ENCODE assay signal across 28 cellular contexts in genomic region chr2:128610496-128610895, GRCh38.
"Had no signal": no experiment of that assay in that cellular context is flagged by ENCODE, and none has a peak within 500 bp of the region (broad histone marks: within the 10 kb centered on the region; RNA-seq: fewer than 3 reads in every experiment).

No MANE protein-coding gene starts in this region.

- H3K36me3 Mint-ChIP-seq: memory B cell; mesothelial cell of epicardium; naive B cell; natural killer cell treated with Interleukin-12 subunit alpha and Interleukin-12 subunit beta and Interleukin-15 and Interleukin-18, amount 100 ng/mL, for 72 hours; neural progenitor cell had no signal

- H3K4me3 Mint-ChIP-seq: memory B cell; mesothelial cell of epicardium; naive B cell; natural killer cell treated with Interleukin-12 subunit alpha and Interleukin-12 subunit beta and Interleukin-15 and Interleukin-18, amount 100 ng/mL, for 72 hours; neural progenitor cell; stimulated activated naive CD8-positive, alpha-beta T cell treated with anti-CD3 and anti-CD28 coated beads, Interleukin-15, amount 100 ng/mL, for 72 hours had no signal

- ATAC-seq: foreskin keratinocyte; gastroesophageal sphincter; heart left ventricle; mucosa of descending colon; natural killer cell treated with Interleukin-12 subunit alpha and Interleukin-12 subunit beta and Interleukin-15 and Interleukin-18, amount 100 ng/mL, for 72 hours; stimulated activated naive CD8-positive, alpha-beta T cell treated with anti-CD3 and anti-CD28 coated beads, Interleukin-15, amount 100 ng/mL, for 72 hours had no signal

- DNase-seq: dermis blood vessel endothelial cell; effector memory CD4-positive, alpha-beta T cell; foreskin keratinocyte; hippocampal formation; naive B cell; nucleus accumbens; small intestine; stimulated activated CD4-positive, alpha-beta T cell treated with anti-CD3 and anti-CD28 coated beads, Interleukin-12 subunit alpha, Interleukin-12 subunit beta, amount 100 ng/mL, for 4 hours; stimulated activated CD4-positive, alpha-beta T cell treated with anti-CD3 and anti-CD28 coated beads, Interleukin-1b, Interleukin-23, amount 100 ng/mL, for 48 hours; stimulated activated CD4-positive, alpha-beta T cell treated with anti-CD3 and anti-CD28 coated beads, Interleukin-4, amount 100 ng/mL, for 1 hour; stimulated activated CD8-positive, alpha-beta memory T cell treated with anti-CD3 and anti-CD28 coated beads, Interleukin-4, amount 100 ng/mL, for 48 hours; stimulated activated naive CD4-positive, alpha-beta T cell; stimulated activated naive CD8-positive, alpha-beta T cell treated with anti-CD3 and anti-CD28 coated beads, Interleukin-15, amount 100 ng/mL, for 72 hours; thyroid gland; trophoblast cell had no signal

- H3K27ac Mint-ChIP-seq: memory B cell; mesothelial cell of epicardium; natural killer cell treated with Interleukin-12 subunit alpha and Interleukin-12 subunit beta and Interleukin-15 and Interleukin-18, amount 100 ng/mL, for 72 hours; neural progenitor cell had no signal

- H3K4me1 ChIP-seq: esophagus muscularis mucosa, foreskin keratinocyte, gastroesophageal sphincter, heart left ventricle, neural progenitor cell, prostate gland, right atrium auricular region, vagina had no signal

- H3K4me1 Mint-ChIP-seq: memory B cell; naive B cell; stimulated activated naive CD8-positive, alpha-beta T cell treated with anti-CD3 and anti-CD28 coated beads, Interleukin-15, amount 100 ng/mL, for 72 hours had no signal

- H3K4me3 ChIP-seq: coronary artery, esophagus muscularis mucosa, gastroesophageal sphincter, heart left ventricle, lung, mucosa of descending colon, neural progenitor cell, prostate gland, right atrium auricular region, thyroid gland, vagina had no signal

- H3K27me3 ChIP-seq: esophagus muscularis mucosa, foreskin keratinocyte, gastroesophageal sphincter, neural progenitor cell, right atrium auricular region, thyroid gland, vagina had no signal

- H3K27me3 Mint-ChIP-seq: natural killer cell treated with Interleukin-12 subunit alpha and Interleukin-12 subunit beta and Interleukin-15 and Interleukin-18, amount 100 ng/mL, for 72 hours; stimulated activated naive CD8-positive, alpha-beta T cell treated with anti-CD3 and anti-CD28 coated beads, Interleukin-15, amount 100 ng/mL, for 72 hours had no signal

- H3K36me3 ChIP-seq: esophagus muscularis mucosa, gastroesophageal sphincter, heart left ventricle, neural progenitor cell, prostate gland, right atrium auricular region, thyroid gland, vagina had no signal

- H3K9me3 Mint-ChIP-seq: memory B cell; mesothelial cell of epicardium; naive B cell; neural progenitor cell; stimulated activated naive CD8-positive, alpha-beta T cell treated with anti-CD3 and anti-CD28 coated beads, Interleukin-15, amount 100 ng/mL, for 72 hours had no signal

- H3K27ac ChIP-seq: coronary artery, esophagus muscularis mucosa, foreskin keratinocyte, gastroesophageal sphincter, heart left ventricle, neural progenitor cell, prostate gland, right atrium auricular region, thyroid gland, vagina had no signal

- H3K9me3 ChIP-seq: esophagus muscularis mucosa, gastroesophageal sphincter, mucosa of descending colon, prostate gland, right atrium auricular region, thyroid gland, vagina had no signal
